8 cellular contexts compared by ENCODE assay signal in genomic region chr19:37468961-37469777, GRCh38. TPM values are rescaled to one million over a fixed set of nuclear protein-coding genes. Genes with fewer than 3 reads are reported as not detected.
DNase-seq lines count a peak whose midpoint lies in the region; ATAC-seq and TF ChIP-seq lines count a peak whose summit lies in the region.

Gene ZNF570 (plus strand): TSS chr19:37469356. CDS start chr19:37470355, 999 bp downstream.

- peak within 1 kb of the TSS; percentile 65 for H3K27ac ChIP-seq in mesenchymal stem cell (ENCODE audit: low read length, poor library complexity, severe bottlenecking)

- H2AK5ac ChIP-seq in mesenchymal stem cell (ENCODE audit: low read length, severe bottlenecking) = no peak within 1 kb of the TSS

- no peak for TF ChIP-seq CTCF in AG09319 (IDR thresholded peaks at IDR 0.05; ENCODE audit: low read depth, low read length)

- ATAC-seq in GM19035 (IDR thresholded peaks at IDR 0.05; ENCODE audit: unreplicated experiment) = peak; percentile 64
- ATAC-seq in HG03439 (IDR thresholded peaks at IDR 0.05; ENCODE audit: unreplicated experiment) = peak; percentile 57
- peak; percentile 70 for ATAC-seq in effector memory CD8-positive, alpha-beta T cell (replicated peaks)

- peak within 1 kb of the TSS in 1 of 2 experiments; percentile 83 for H2BK12ac ChIP-seq in mesenchymal stem cell (ENCODE audit: low read length in 2 of 2)

- H3K14ac ChIP-seq in mesenchymal stem cell (ENCODE audit: low read length in 2 of 2) = peak within 1 kb of the TSS in 1 of 2 experiments; percentile 99

- H3K4me1 Mint-ChIP-seq in effector memory CD8-positive, alpha-beta T cell (ENCODE audit: low read depth in 2 of 2) = peaks cover 26 to 39% of the 10 kb centered on the region in 2 donors

- no peaks in the 10 kb centered on the region for H3K27me3 Mint-ChIP-seq in effector memory CD8-positive, alpha-beta T cell

- H2BK15ac ChIP-seq in mesenchymal stem cell (ENCODE audit: low read depth, poor library complexity, severe bottlenecking) = peak within 1 kb of the TSS; percentile 73

- H3K4me2 ChIP-seq in mesenchymal stem cell (ENCODE audit: low read length, poor library complexity, severe bottlenecking) = peak within 1 kb of the TSS; percentile 64

- H3K4ac ChIP-seq in mesenchymal stem cell (ENCODE audit: low read depth in 1 of 2, low read length in 2 of 2) = peak within 1 kb of the TSS; percentile 64 to 84

- H3K36me3 ChIP-seq in mesenchymal stem cell (ENCODE audit: control insufficient read depth in 1 of 2, insufficient read depth in 2 of 2, low read depth in 1 of 2, low read length in 2 of 2) = peaks cover 21 to 25% of the 10 kb centered on the region in 2 experiments

- DNase-seq in AG09319 (ENCODE audit: extremely low read depth, low read depth) = peak; percentile 58
- peak; percentile 91 for DNase-seq in NCI-H82 (lab: John Stamatoyannopoulos, UW)
- peak; percentile 75 to 79 for DNase-seq in activated CD8-positive, alpha-beta memory T cell treated with anti-CD3 and anti-CD28 coated beads for 4 hours (ENCODE audit: low read depth in 2 of 2)
- DNase-seq in effector memory CD8-positive, alpha-beta T cell = peak; percentile 84 to 87 (median 84)
- peak; percentile 90 for DNase-seq in mesenchymal stem cell
- peak; percentile 77 for DNase-seq in stimulated activated CD8-positive, alpha-beta memory T cell treated with anti-CD3 and anti-CD28 coated beads, Interleukin-12 subunit alpha, Interleukin-12 subunit beta, amount 100 ng/mL, for 1 hour (ENCODE audit: low read depth)

- H2BK5ac ChIP-seq in mesenchymal stem cell (ENCODE audit: low read depth, low read length, poor library complexity, severe bottlenecking) = no peak within 1 kb of the TSS

- H3K27me3 ChIP-seq in mesenchymal stem cell (ENCODE audit: control insufficient read depth in 1 of 2, insufficient read depth in 1 of 2, low read length in 2 of 2) = no peaks in the 10 kb centered on the region

- H3K36me3 Mint-ChIP-seq in effector memory CD8-positive, alpha-beta T cell (ENCODE audit: insufficient read depth) = peaks cover 44% of the 10 kb centered on the region

- WGBS in mesenchymal stem cell = under 1% methylated on average over 63 of the region's 63 CpGs

- peaks cover 37% of the 10 kb centered on the region for H3K9me3 ChIP-seq in mesenchymal stem cell (ENCODE audit: control insufficient read depth, low read length)

- H3K18ac ChIP-seq in mesenchymal stem cell (ENCODE audit: low read depth in 1 of 2, low read length in 2 of 2) = peak within 1 kb of the TSS; percentile 91 to 97

- H3K4me3 ChIP-seq in mesenchymal stem cell (ENCODE audit: insufficient read depth in 1 of 2, low read depth in 1 of 2, low read length in 2 of 2) = peak within 1 kb of the TSS; percentile 90 to 99

- H3K79me1 ChIP-seq in mesenchymal stem cell (replicated peaks; ENCODE audit: low read length, poor library complexity, severe bottlenecking) = peaks cover 33% of the 10 kb centered on the region

- peak within 1 kb of the TSS; percentile 97 to 99 for H3K4me3 Mint-ChIP-seq in effector memory CD8-positive, alpha-beta T cell

- peak within 1 kb of the TSS in 1 of 2 experiments; percentile 90 for H3K23ac ChIP-seq in mesenchymal stem cell (ENCODE audit: low read length in 2 of 2)

- peak within 1 kb of the TSS; percentile 97 to 99 for H3K27ac Mint-ChIP-seq in effector memory CD8-positive, alpha-beta T cell

- H4K8ac ChIP-seq in mesenchymal stem cell (ENCODE audit: low read length) = peak within 1 kb of the TSS; percentile 89

- peak within 1 kb of the TSS; percentile 95 for H3K9ac ChIP-seq in mesenchymal stem cell (ENCODE audit: low read length)

- H2BK120ac ChIP-seq in mesenchymal stem cell (ENCODE audit: low read depth, low read length) = no peak within 1 kb of the TSS

- H4K91ac ChIP-seq in mesenchymal stem cell (ENCODE audit: low read length) = peak within 1 kb of the TSS; percentile 77

- H2AFZ ChIP-seq in mesenchymal stem cell (ENCODE audit: low read depth, low read length) = peak within 1 kb of the TSS; percentile 100

- peaks cover 4 to 13% of the 10 kb centered on the region in 2 donors for H3K9me3 Mint-ChIP-seq in effector memory CD8-positive, alpha-beta T cell

- H3K4me1 ChIP-seq in mesenchymal stem cell (ENCODE audit: control insufficient read depth, insufficient read depth, low read depth, low read length) = peaks cover 5% of the 10 kb centered on the region

RNA-seq across cellular contexts. Expression of gene ZNF570, which starts in this region (rescaled TPM):
- polyA plus RNA-seq in mesenchymal stem cell (2013, experiment 1 of 2) = 3.8 TPM
- 3.3 TPM for polyA plus RNA-seq in mesenchymal stem cell (2013, experiment 2 of 2)

Comparison
In these comparisons a context has a peak if more than half of its experiments do, and no peak if none do; other contexts are left out.
1. Peak in every context shown above with its lines: DNase-seq, ATAC-seq, H3K4me3 ChIP-seq and H3K27ac ChIP-seq.